ENCODE assay signal across 18 cellular contexts in genomic region chr16:85796152-85796551, GRCh38. TPM values are rescaled to one million over a fixed set of nuclear protein-coding genes. Genes with fewer than 3 reads are reported as not detected.
DNase-seq lines count a peak whose midpoint lies in the region; ATAC-seq and TF ChIP-seq lines count a peak whose summit lies in the region.
"Had no signal": no experiment of that assay in that cellular context is flagged by ENCODE, and none has a peak within 500 bp of the region (broad histone marks: within the 10 kb centered on the region; RNA-seq: fewer than 3 reads in every experiment).

No MANE protein-coding gene starts in this region.

- no peak for ATAC-seq in activated CD4-positive, alpha-beta T cell treated with anti-CD3 and anti-CD28 coated beads for 36 hours
- no peak for ATAC-seq in CD4-positive, CD25-positive, alpha-beta regulatory T cell (ENCODE audit: low read depth in 2 of 2)
- ATAC-seq in T-helper 17 cell (no peak), GM18502 (IDR thresholded peaks at IDR 0.05; ENCODE audit: poor library complexity, unreplicated experiment) (no peak)
- ATAC-seq: PC-3 had no signal

- no peaks in the 10 kb centered on the region for H3K9me3 ChIP-seq in CD4-positive, CD25-positive, alpha-beta regulatory T cell (ENCODE audit: control insufficient read depth in 2 of 2, low read length in 2 of 2)
- H3K9me3 ChIP-seq in T-helper 17 cell (ENCODE audit: control insufficient read depth, low read length, poor library complexity, severe bottlenecking) = no peaks in the 10 kb centered on the region
- H3K9me3 ChIP-seq: BLaER1 had no signal

- H3K4me3 ChIP-seq in CD4-positive, CD25-positive, alpha-beta regulatory T cell (ENCODE audit: low read depth, low read length) = no peak overlapping the region
- H3K4me3 ChIP-seq: BLaER1 had no signal

- intact Hi-C loops in activated CD4-positive, alpha-beta T cell treated with anti-CD3 and anti-CD28 coated beads for 36 hours (cut with DNase I, micrococcal nuclease) = no loop called here

- H3K4me1 Mint-ChIP-seq in activated CD4-positive, alpha-beta T cell treated with anti-CD3 and anti-CD28 coated beads for 36 hours = peaks cover 51% of the 10 kb centered on the region
- H3K4me1 Mint-ChIP-seq in CD4-positive, CD25-positive, alpha-beta regulatory T cell = peaks cover 9 to 70% (median 47%) of the 10 kb centered on the region in 4 donors
- peaks cover 38% of the 10 kb centered on the region for H3K4me1 Mint-ChIP-seq in T-helper 17 cell
- peaks cover 22% of the 10 kb centered on the region for H3K4me1 Mint-ChIP-seq in endothelial cell (ENCODE audit: unreplicated experiment)

- no peaks in the 10 kb centered on the region for H3K27me3 Mint-ChIP-seq in activated CD4-positive, alpha-beta T cell treated with anti-CD3 and anti-CD28 coated beads for 36 hours
- peaks cover 4% of the 10 kb centered on the region for H3K27me3 Mint-ChIP-seq in CD4-positive, CD25-positive, alpha-beta regulatory T cell
- no peaks in the 10 kb centered on the region for H3K27me3 Mint-ChIP-seq in T-helper 17 cell
- peaks cover 8% of the 10 kb centered on the region for H3K27me3 Mint-ChIP-seq in endothelial cell (ENCODE audit: unreplicated experiment)

- peaks cover 43% of the 10 kb centered on the region for H3K36me3 ChIP-seq in CD4-positive, CD25-positive, alpha-beta regulatory T cell (ENCODE audit: control insufficient read depth, insufficient read depth, low read length)

- H3K4me1 ChIP-seq in CD4-positive, CD25-positive, alpha-beta regulatory T cell (ENCODE audit: control insufficient read depth, insufficient read depth, low read length, poor library complexity, severe bottlenecking) = peaks cover 28% of the 10 kb centered on the region

- no peak for TF ChIP-seq CTCF in endothelial cell (IDR thresholded peaks at IDR 0.05; ENCODE audit: unreplicated experiment)

- no peaks in the 10 kb centered on the region for H3K9me3 Mint-ChIP-seq in activated CD4-positive, alpha-beta T cell treated with anti-CD3 and anti-CD28 coated beads for 36 hours (ENCODE audit: low read depth)
- H3K9me3 Mint-ChIP-seq in CD4-positive, CD25-positive, alpha-beta regulatory T cell = peaks cover 0 to 3% (median 0%) of the 10 kb centered on the region in 7 donors
- H3K9me3 Mint-ChIP-seq in endothelial cell (ENCODE audit: unreplicated experiment) = no peaks in the 10 kb centered on the region

- peaks cover 63% of the 10 kb centered on the region for H3K36me3 Mint-ChIP-seq in activated CD4-positive, alpha-beta T cell treated with anti-CD3 and anti-CD28 coated beads for 36 hours (ENCODE audit: low read depth)
- peaks cover 37% of the 10 kb centered on the region for H3K36me3 Mint-ChIP-seq in CD4-positive, CD25-positive, alpha-beta regulatory T cell
- H3K36me3 Mint-ChIP-seq in T-helper 17 cell (ENCODE audit: low read depth) (peaks cover 7% of the 10 kb centered on the region), endothelial cell (ENCODE audit: low read depth, unreplicated experiment) (peaks cover 47% of the 10 kb centered on the region)

- no peak overlapping the region for H3K4me3 Mint-ChIP-seq in activated CD4-positive, alpha-beta T cell treated with anti-CD3 and anti-CD28 coated beads for 36 hours
- peak overlapping the region; percentile 2 to 94 (median 30) for H3K4me3 Mint-ChIP-seq in CD4-positive, CD25-positive, alpha-beta regulatory T cell
- peak overlapping the region; percentile 28 for H3K4me3 Mint-ChIP-seq in T-helper 17 cell
- H3K4me3 Mint-ChIP-seq in endothelial cell (ENCODE audit: unreplicated experiment) = peak overlapping the region; percentile 70
- H3K4me3 Mint-ChIP-seq: H9 had no signal

- peak overlapping the region; percentile 6 for H3K27ac Mint-ChIP-seq in activated CD4-positive, alpha-beta T cell treated with anti-CD3 and anti-CD28 coated beads for 36 hours
- H3K27ac Mint-ChIP-seq in CD4-positive, CD25-positive, alpha-beta regulatory T cell = peak overlapping the region in 1 of 3 donors; percentile 25
- H3K27ac Mint-ChIP-seq in T-helper 17 cell (peak overlapping the region; percentile 86), endothelial cell (ENCODE audit: unreplicated experiment) (no peak overlapping the region)

- POLR2A ChIA-PET in activated CD4-positive, alpha-beta T cell treated with anti-CD3 and anti-CD28 coated beads for 36 hours (lab: Charles Lee) = no interaction called here

- no peaks in the 10 kb centered on the region for H3K27me3 ChIP-seq in CD4-positive, CD25-positive, alpha-beta regulatory T cell (ENCODE audit: control insufficient read depth, insufficient read depth, low read length)
- H3K27me3 ChIP-seq: BLaER1 had no signal

- H3K27ac ChIP-seq in CD4-positive, CD25-positive, alpha-beta regulatory T cell (ENCODE audit: insufficient read depth, low read length, poor library complexity, severe bottlenecking) = no peak overlapping the region
- H3K27ac ChIP-seq: BLaER1 had no signal

- CTCF ChIA-PET in activated CD4-positive, alpha-beta T cell treated with anti-CD3 and anti-CD28 coated beads for 36 hours (lab: Charles Lee) = no interaction called here

- DNase-seq in activated CD4-positive, alpha-beta T cell treated with anti-CD3 and anti-CD28 coated beads for 36 hours = no peak
- no peak for DNase-seq in activated CD4-positive, alpha-beta T cell treated with anti-CD3 and anti-CD28 coated beads, Interleukin-2, amount 50 U/mL, for 1 hour
- no peak for DNase-seq in CD4-positive, CD25-positive, alpha-beta regulatory T cell
- DNase-seq in T-helper 17 cell (no peak), endothelial cell (ENCODE audit: low spot score) (no peak), SKM-1 (lab: John Stamatoyannopoulos, UW; ENCODE audit: unreplicated experiment) (no peak), dedifferentiated amniotic fluid mesenchymal stem cell (ENCODE audit: extremely low spot score) (no peak)
- DNase-seq: 8988T, DMS153, H9, IMR-90, NCI-H1436 treated with DMSO at 0.1 percent for 48 hours, NCI-H2227 treated with DMSO at 0.1 percent for 48 hours, NCI-H524 treated with DMSO at 0.1 percent for 48 hours, PC-3 had no signal

RNA-seq across cellular contexts. Expression of gene EMC8, which starts 3.2 kb away (rescaled TPM):
- 10 to 100 TPM; 30.4 to 32.9 TPM for total RNA-seq in activated CD4-positive, alpha-beta T cell treated with anti-CD3 and anti-CD28 coated beads for 36 hours
- total RNA-seq in CD4-positive, CD25-positive, alpha-beta regulatory T cell = 36.9 TPM
- polyA plus RNA-seq in CD4-positive, CD25-positive, alpha-beta regulatory T cell = 10 to 100 TPM; 23.7 to 33.3 (median 26.5) TPM
- 10 to 100 TPM; 32.5 to 40.1 TPM for total RNA-seq in T-helper 17 cell
- 42.7 TPM for total RNA-seq in endothelial cell (ENCODE audit: unreplicated experiment)

RNA-seq across cellular contexts. Expression of gene COX4I1, which starts 3.3 kb away (rescaled TPM):
- 100 to 1,000 TPM; 374 to 508 TPM for total RNA-seq in activated CD4-positive, alpha-beta T cell treated with anti-CD3 and anti-CD28 coated beads for 36 hours
- total RNA-seq in CD4-positive, CD25-positive, alpha-beta regulatory T cell = 476 TPM
- 1,000 to 10,000 TPM; 1,107 to 1,194 (median 1,127) TPM for polyA plus RNA-seq in CD4-positive, CD25-positive, alpha-beta regulatory T cell
- total RNA-seq in T-helper 17 cell (100 to 1,000 TPM; 526 to 533 TPM), endothelial cell (ENCODE audit: unreplicated experiment) (552 TPM)

RNA-seq across cellular contexts. Expression of gene C16orf74, which starts 45.3 kb away (rescaled TPM):
- total RNA-seq in activated CD4-positive, alpha-beta T cell treated with anti-CD3 and anti-CD28 coated beads for 36 hours = under 1 TPM; 0.23 to 0.25 TPM
- total RNA-seq in CD4-positive, CD25-positive, alpha-beta regulatory T cell = 5.5 TPM
- polyA plus RNA-seq in CD4-positive, CD25-positive, alpha-beta regulatory T cell = 10 to 100 TPM; 23.9 to 41.6 (median 28.4) TPM
- total RNA-seq in T-helper 17 cell (1 to 10 TPM; 4.6 to 7.2 TPM), endothelial cell (ENCODE audit: unreplicated experiment) (0.64 TPM)
- total RNA-seq: LHCN-M2 had no signal
